ENCODE assay signal across 10 cellular contexts in genomic region chr1:197521118-197521739, GRCh38.
DNase-seq lines count a peak whose midpoint lies in the region; ATAC-seq and TF ChIP-seq lines count a peak whose summit lies in the region.
"Had no signal": no experiment of that assay in that cellular context is flagged by ENCODE, and none has a peak within 500 bp of the region (broad histone marks: within the 10 kb centered on the region; RNA-seq: fewer than 3 reads in every experiment).

No MANE protein-coding gene starts in this region.

- no peaks in the 10 kb centered on the region for H3K36me3 Mint-ChIP-seq in memory B cell
- H3K36me3 Mint-ChIP-seq in T-helper 2 cell treated with Interferon-gamma antibody and Interleukin-4, amounts not matched to agents 5 μg/mL and 100 μg/mL, for 36 hours (ENCODE audit: low read depth) = peaks cover 4% of the 10 kb centered on the region

- H3K36me3 ChIP-seq in breast epithelium = no peaks in the 10 kb centered on the region
- H3K36me3 ChIP-seq: BLaER1 had no signal

- H3K4me3 ChIP-seq in breast epithelium = no peak overlapping the region
- H3K4me3 ChIP-seq: BLaER1 had no signal

- ATAC-seq in GM18520 (IDR thresholded peaks at IDR 0.05; ENCODE audit: unreplicated experiment) (peak; percentile 63), HG02973 (IDR thresholded peaks at IDR 0.05; ENCODE audit: unreplicated experiment) (peak; percentile 77), memory B cell (ENCODE audit: low read depth) (peak; percentile 43)

- DNase-seq in DMS153 treated with DMSO at 0.1 percent for 48 hours (lab: John Stamatoyannopoulos, UW; ENCODE audit: unreplicated experiment) (peak; percentile 23), DMS153 (lab: John Stamatoyannopoulos, UW) (no peak), NCI-H446 treated with DMSO at 0.1 percent for 48 hours (lab: John Stamatoyannopoulos, UW) (peak; percentile 46), breast epithelium (ENCODE audit: low spot score in 2 of 2) (no peak), memory B cell (ENCODE audit: low spot score in 2 of 2) (peak; percentile 25 to 36)
- no peak for DNase-seq in T-helper 2 cell treated with Interferon-gamma antibody and Interleukin-4, amounts not matched to agents 5 μg/mL and 100 μg/mL, for 36 hours (ENCODE audit: low spot score)

- intact Hi-C loops in breast epithelium (cut with DNase I; ENCODE audit: low total_unique reads) = no loop called here

- H3K4me3 Mint-ChIP-seq in memory B cell = no peak overlapping the region
- no peak overlapping the region for H3K4me3 Mint-ChIP-seq in T-helper 2 cell treated with Interferon-gamma antibody and Interleukin-4, amounts not matched to agents 5 μg/mL and 100 μg/mL, for 36 hours
- H3K4me3 Mint-ChIP-seq: central memory CD8-positive, alpha-beta T cell had no signal

- no peak for TF ChIP-seq POLR2A in breast epithelium (IDR thresholded peaks at IDR 0.05)

- H3K4me1 ChIP-seq in breast epithelium = no peaks in the 10 kb centered on the region
- H3K4me1 ChIP-seq: BLaER1 had no signal

- H3K27me3 ChIP-seq in breast epithelium = no peaks in the 10 kb centered on the region
- H3K27me3 ChIP-seq: BLaER1 had no signal

- H3K4me1 Mint-ChIP-seq in memory B cell = no peaks in the 10 kb centered on the region
- peaks cover 4% of the 10 kb centered on the region for H3K4me1 Mint-ChIP-seq in T-helper 2 cell treated with Interferon-gamma antibody and Interleukin-4, amounts not matched to agents 5 μg/mL and 100 μg/mL, for 36 hours (ENCODE audit: low read depth)

- no peaks in the 10 kb centered on the region for H3K9me3 Mint-ChIP-seq in memory B cell
- no peaks in the 10 kb centered on the region for H3K9me3 Mint-ChIP-seq in T-helper 2 cell treated with Interferon-gamma antibody and Interleukin-4, amounts not matched to agents 5 μg/mL and 100 μg/mL, for 36 hours
- H3K9me3 Mint-ChIP-seq: central memory CD8-positive, alpha-beta T cell had no signal

- H3K27ac Mint-ChIP-seq in memory B cell = no peak overlapping the region
- H3K27ac Mint-ChIP-seq in T-helper 2 cell treated with Interferon-gamma antibody and Interleukin-4, amounts not matched to agents 5 μg/mL and 100 μg/mL, for 36 hours = no peak overlapping the region

- no peak overlapping the region for H3K27ac ChIP-seq in breast epithelium
- H3K27ac ChIP-seq: BLaER1 had no signal

- no peaks in the 10 kb centered on the region for H3K27me3 Mint-ChIP-seq in memory B cell
- no peaks in the 10 kb centered on the region for H3K27me3 Mint-ChIP-seq in T-helper 2 cell treated with Interferon-gamma antibody and Interleukin-4, amounts not matched to agents 5 μg/mL and 100 μg/mL, for 36 hours (ENCODE audit: low read depth)
- H3K27me3 Mint-ChIP-seq: central memory CD8-positive, alpha-beta T cell had no signal

- H3K9me3 ChIP-seq in breast epithelium = no peaks in the 10 kb centered on the region
- H3K9me3 ChIP-seq: BLaER1 had no signal

- peak; percentile 37 to 47 (median 40) for TF ChIP-seq CTCF in breast epithelium (IDR thresholded peaks at IDR 0.05)

Comparison
In these comparisons a context has a peak if more than half of its experiments do, and no peak if none do; other contexts are left out.
1. DNase-seq: peak in DMS153 treated with DMSO at 0.1 percent for 48 hours (single experiment), NCI-H446 treated with DMSO at 0.1 percent for 48 hours (single experiment) and memory B cell (2 of 2); none in DMS153 (single experiment), breast epithelium (0 of 2) and T-helper 2 cell treated with Interferon-gamma antibody and Interleukin-4, amounts not matched to agents 5 μg/mL and 100 μg/mL, for 36 hours (single experiment).
2. Peak in every context shown above with its lines, with median percentiles within 50 percentile points of each other: ATAC-seq.